Comparison of ENCODE assay signal across 1 cellular context in the genomic region with DNA sequence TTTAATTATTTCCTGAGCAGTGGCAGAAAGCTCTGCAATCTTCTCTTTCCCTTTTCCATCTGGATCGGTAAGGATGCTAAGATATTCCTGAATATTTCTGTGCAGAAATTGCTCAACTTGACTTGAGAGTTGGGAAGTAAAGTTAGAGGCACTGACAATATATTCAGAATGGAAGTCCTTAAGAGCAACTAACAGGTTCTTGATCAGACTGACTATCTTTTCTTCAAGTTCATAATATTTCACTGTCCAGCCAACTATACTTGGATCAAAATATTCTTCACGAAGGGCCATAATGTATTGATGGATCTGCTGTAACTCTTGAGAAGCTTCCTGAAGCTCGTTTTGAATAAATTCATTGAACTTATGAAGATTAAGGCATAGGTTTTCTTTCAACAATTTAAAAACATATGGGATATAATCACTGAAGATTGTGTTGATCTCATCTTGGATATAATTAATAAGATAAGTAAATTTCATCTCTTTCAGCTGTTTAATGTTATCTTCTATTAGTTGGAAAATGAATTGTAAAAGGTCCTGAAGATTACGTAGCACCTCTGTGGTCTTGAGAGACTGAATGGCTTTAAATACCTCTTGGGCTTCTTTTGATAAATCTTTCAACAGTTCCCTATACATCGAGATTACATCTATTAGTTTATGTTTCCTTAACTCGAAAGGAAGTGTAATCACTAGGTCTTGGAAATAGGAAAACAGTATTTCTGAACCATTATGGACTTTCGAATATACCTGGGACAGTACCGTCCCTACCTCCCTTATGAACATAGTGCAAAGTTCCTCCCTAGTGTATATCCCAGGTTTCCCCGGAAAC.
TF ChIP-seq lines count a peak whose summit lies in the region.

No MANE protein-coding gene starts in this region.

TF ChIP-seq in HepG2, 621 proteins besides CTCF, POLR2A, EP300 and RAD21 (continued from another document and continues in another):
- TF ChIP-seq, protein P1, sequence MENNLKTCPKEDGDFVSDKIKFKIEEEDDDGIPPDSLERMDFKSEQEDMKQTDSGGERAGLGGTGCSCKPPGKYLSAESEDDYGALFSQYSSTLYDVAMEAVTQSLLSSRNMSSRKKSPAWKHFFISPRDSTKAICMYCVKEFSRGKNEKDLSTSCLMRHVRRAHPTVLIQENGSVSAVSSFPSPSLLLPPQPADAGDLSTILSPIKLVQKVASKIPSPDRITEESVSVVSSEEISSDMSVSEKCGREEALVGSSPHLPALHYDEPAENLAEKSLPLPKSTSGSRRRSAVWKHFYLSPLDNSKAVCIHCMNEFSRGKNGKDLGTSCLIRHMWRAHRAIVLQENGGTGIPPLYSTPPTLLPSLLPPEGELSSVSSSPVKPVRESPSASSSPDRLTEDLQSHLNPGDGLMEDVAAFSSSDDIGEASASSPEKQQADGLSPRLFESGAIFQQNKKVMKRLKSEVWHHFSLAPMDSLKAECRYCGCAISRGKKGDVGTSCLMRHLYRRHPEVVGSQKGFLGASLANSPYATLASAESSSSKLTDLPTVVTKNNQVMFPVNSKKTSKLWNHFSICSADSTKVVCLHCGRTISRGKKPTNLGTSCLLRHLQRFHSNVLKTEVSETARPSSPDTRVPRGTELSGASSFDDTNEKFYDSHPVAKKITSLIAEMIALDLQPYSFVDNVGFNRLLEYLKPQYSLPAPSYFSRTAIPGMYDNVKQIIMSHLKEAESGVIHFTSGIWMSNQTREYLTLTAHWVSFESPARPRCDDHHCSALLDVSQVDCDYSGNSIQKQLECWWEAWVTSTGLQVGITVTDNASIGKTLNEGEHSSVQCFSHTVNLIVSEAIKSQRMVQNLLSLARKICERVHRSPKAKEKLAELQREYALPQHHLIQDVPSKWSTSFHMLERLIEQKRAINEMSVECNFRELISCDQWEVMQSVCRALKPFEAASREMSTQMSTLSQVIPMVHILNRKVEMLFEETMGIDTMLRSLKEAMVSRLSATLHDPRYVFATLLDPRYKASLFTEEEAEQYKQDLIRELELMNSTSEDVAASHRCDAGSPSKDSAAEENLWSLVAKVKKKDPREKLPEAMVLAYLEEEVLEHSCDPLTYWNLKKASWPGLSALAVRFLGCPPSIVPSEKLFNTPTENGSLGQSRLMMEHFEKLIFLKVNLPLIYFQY (CRISPR knock-in tag; IDR thresholded peaks at IDR 0.05; ENCODE audit: borderline replicate concordance): no peak
- TF ChIP-seq ZNF335 (CRISPR knock-in tag; IDR thresholded peaks at IDR 0.05) (no peak), ATF1 (CRISPR knock-in tag; IDR thresholded peaks at IDR 0.05) (0 out of 2 replicates have a peak, but pooled peaks have one; percentile 18), U2AF1 (optimal IDR thresholded peaks at IDR 0.05; ENCODE audit: low read depth, low read length) (no peak), FOXJ3 (CRISPR knock-in tag; IDR thresholded peaks at IDR 0.05; ENCODE audit: borderline replicate concordance) (0 out of 2 replicates have a peak, but pooled peaks have one; percentile 21), SCMH1 (CRISPR knock-in tag; IDR thresholded peaks at IDR 0.05; ENCODE audit: borderline replicate concordance) (no peak), ZNF577 (CRISPR knock-in tag; IDR thresholded peaks at IDR 0.05; ENCODE audit: borderline replicate concordance, low read depth) (no peak), SRY (CRISPR knock-in tag; IDR thresholded peaks at IDR 0.05) (no peak), ZNF788 (CRISPR knock-in tag; IDR thresholded peaks at IDR 0.05; ENCODE audit: borderline replicate concordance) (no peak), ZNF33A (CRISPR knock-in tag; IDR thresholded peaks at IDR 0.05; ENCODE audit: borderline replicate concordance) (no peak), ZNF205 (CRISPR knock-in tag; IDR thresholded peaks at IDR 0.05) (no peak), TBX2 (CRISPR knock-in tag; IDR thresholded peaks at IDR 0.05; ENCODE audit: borderline replicate concordance) (no peak), ZNF619 (CRISPR knock-in tag; IDR thresholded peaks at IDR 0.05) (no peak), MATR3 (CRISPR knock-in tag; IDR thresholded peaks at IDR 0.05) (no peak), ZNF878 (CRISPR knock-in tag; IDR thresholded peaks at IDR 0.05) (0 out of 2 replicates have a peak, but pooled peaks have one; percentile 27), ZNF792 (CRISPR knock-in tag; IDR thresholded peaks at IDR 0.05) (no peak), ZSCAN22 (CRISPR knock-in tag; IDR thresholded peaks at IDR 0.05) (no peak), ZNF678 (CRISPR knock-in tag; IDR thresholded peaks at IDR 0.05) (no peak), ZNF441 (CRISPR knock-in tag; IDR thresholded peaks at IDR 0.05; ENCODE audit: borderline replicate concordance) (no peak)
- TF ChIP-seq, protein P2, sequence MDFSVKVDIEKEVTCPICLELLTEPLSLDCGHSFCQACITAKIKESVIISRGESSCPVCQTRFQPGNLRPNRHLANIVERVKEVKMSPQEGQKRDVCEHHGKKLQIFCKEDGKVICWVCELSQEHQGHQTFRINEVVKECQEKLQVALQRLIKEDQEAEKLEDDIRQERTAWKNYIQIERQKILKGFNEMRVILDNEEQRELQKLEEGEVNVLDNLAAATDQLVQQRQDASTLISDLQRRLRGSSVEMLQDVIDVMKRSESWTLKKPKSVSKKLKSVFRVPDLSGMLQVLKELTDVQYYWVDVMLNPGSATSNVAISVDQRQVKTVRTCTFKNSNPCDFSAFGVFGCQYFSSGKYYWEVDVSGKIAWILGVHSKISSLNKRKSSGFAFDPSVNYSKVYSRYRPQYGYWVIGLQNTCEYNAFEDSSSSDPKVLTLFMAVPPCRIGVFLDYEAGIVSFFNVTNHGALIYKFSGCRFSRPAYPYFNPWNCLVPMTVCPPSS (IDR thresholded peaks at IDR 0.05): no peak
- TF ChIP-seq, protein P3, sequence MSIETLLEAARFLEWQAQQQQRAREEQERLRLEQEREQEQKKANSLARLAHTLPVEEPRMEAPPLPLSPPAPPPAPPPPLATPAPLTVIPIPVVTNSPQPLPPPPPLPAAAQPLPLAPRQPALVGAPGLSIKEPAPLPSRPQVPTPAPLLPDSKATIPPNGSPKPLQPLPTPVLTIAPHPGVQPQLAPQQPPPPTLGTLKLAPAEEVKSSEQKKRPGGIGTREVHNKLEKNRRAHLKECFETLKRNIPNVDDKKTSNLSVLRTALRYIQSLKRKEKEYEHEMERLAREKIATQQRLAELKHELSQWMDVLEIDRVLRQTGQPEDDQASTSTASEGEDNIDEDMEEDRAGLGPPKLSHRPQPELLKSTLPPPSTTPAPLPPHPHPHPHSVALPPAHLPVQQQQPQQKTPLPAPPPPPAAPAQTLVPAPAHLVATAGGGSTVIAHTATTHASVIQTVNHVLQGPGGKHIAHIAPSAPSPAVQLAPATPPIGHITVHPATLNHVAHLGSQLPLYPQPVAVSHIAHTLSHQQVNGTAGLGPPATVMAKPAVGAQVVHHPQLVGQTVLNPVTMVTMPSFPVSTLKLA (IDR thresholded peaks at IDR 0.05): no peak
- TF ChIP-seq, protein P4, sequence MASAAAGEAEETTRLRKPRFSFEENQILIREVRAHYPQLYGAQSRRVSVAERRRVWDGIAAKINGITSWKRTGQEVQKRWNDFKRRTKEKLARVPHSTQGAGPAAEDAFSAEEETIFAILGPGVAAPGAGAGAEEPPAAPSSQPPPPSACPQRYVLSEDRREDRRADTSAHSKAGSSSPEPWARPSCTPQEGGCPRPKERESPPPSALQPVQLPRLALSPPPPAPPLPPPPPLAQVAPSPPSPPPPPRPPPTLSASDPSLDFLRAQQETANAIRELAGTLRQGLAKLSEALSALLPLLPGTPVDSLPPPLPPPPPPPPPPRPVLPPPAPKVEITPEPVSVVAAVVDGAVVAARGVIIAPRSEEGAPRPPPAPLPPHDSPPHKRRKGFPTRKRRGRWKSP (CRISPR knock-in tag; IDR thresholded peaks at IDR 0.05): no peak; the same call in 1 of the 2 replicates
- TF ChIP-seq, protein P5, sequence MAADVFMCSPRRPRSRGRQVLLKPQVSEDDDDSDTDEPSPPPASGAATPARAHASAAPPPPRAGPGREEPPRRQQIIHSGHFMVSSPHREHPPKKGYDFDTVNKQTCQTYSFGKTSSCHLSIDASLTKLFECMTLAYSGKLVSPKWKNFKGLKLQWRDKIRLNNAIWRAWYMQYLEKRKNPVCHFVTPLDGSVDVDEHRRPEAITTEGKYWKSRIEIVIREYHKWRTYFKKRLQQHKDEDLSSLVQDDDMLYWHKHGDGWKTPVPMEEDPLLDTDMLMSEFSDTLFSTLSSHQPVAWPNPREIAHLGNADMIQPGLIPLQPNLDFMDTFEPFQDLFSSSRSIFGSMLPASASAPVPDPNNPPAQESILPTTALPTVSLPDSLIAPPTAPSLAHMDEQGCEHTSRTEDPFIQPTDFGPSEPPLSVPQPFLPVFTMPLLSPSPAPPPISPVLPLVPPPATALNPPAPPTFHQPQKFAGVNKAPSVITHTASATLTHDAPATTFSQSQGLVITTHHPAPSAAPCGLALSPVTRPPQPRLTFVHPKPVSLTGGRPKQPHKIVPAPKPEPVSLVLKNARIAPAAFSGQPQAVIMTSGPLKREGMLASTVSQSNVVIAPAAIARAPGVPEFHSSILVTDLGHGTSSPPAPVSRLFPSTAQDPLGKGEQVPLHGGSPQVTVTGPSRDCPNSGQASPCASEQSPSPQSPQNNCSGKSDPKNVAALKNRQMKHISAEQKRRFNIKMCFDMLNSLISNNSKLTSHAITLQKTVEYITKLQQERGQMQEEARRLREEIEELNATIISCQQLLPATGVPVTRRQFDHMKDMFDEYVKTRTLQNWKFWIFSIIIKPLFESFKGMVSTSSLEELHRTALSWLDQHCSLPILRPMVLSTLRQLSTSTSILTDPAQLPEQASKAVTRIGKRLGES (CRISPR knock-in tag; IDR thresholded peaks at IDR 0.05; ENCODE audit: borderline replicate concordance): no peak
- TF ChIP-seq, protein P6, sequence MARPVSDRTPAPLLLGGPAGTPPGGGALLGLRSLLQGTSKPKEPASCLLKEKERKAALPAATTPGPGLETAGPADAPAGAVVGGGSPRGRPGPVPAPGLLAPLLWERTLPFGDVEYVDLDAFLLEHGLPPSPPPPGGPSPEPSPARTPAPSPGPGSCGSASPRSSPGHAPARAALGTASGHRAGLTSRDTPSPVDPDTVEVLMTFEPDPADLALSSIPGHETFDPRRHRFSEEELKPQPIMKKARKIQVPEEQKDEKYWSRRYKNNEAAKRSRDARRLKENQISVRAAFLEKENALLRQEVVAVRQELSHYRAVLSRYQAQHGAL (CRISPR knock-in tag; IDR thresholded peaks at IDR 0.05; ENCODE audit: not compliant biosample characterization): no peak
- TF ChIP-seq, protein P7, sequence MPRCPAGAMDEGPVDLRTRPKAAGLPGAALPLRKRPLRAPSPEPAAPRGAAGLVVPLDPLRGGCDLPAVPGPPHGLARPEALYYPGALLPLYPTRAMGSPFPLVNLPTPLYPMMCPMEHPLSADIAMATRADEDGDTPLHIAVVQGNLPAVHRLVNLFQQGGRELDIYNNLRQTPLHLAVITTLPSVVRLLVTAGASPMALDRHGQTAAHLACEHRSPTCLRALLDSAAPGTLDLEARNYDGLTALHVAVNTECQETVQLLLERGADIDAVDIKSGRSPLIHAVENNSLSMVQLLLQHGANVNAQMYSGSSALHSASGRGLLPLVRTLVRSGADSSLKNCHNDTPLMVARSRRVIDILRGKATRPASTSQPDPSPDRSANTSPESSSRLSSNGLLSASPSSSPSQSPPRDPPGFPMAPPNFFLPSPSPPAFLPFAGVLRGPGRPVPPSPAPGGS (CRISPR knock-in tag; IDR thresholded peaks at IDR 0.05): no peak
- TF ChIP-seq, protein P8, sequence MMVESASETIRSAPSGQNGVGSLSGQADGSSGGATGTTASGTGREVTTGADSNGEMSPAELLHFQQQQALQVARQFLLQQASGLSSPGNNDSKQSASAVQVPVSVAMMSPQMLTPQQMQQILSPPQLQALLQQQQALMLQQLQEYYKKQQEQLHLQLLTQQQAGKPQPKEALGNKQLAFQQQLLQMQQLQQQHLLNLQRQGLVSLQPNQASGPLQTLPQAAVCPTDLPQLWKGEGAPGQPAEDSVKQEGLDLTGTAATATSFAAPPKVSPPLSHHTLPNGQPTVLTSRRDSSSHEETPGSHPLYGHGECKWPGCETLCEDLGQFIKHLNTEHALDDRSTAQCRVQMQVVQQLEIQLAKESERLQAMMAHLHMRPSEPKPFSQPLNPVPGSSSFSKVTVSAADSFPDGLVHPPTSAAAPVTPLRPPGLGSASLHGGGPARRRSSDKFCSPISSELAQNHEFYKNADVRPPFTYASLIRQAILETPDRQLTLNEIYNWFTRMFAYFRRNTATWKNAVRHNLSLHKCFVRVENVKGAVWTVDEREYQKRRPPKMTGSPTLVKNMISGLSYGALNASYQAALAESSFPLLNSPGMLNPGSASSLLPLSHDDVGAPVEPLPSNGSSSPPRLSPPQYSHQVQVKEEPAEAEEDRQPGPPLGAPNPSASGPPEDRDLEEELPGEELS (CRISPR knock-in tag; IDR thresholded peaks at IDR 0.05): no peak
- TF ChIP-seq, protein P9, sequence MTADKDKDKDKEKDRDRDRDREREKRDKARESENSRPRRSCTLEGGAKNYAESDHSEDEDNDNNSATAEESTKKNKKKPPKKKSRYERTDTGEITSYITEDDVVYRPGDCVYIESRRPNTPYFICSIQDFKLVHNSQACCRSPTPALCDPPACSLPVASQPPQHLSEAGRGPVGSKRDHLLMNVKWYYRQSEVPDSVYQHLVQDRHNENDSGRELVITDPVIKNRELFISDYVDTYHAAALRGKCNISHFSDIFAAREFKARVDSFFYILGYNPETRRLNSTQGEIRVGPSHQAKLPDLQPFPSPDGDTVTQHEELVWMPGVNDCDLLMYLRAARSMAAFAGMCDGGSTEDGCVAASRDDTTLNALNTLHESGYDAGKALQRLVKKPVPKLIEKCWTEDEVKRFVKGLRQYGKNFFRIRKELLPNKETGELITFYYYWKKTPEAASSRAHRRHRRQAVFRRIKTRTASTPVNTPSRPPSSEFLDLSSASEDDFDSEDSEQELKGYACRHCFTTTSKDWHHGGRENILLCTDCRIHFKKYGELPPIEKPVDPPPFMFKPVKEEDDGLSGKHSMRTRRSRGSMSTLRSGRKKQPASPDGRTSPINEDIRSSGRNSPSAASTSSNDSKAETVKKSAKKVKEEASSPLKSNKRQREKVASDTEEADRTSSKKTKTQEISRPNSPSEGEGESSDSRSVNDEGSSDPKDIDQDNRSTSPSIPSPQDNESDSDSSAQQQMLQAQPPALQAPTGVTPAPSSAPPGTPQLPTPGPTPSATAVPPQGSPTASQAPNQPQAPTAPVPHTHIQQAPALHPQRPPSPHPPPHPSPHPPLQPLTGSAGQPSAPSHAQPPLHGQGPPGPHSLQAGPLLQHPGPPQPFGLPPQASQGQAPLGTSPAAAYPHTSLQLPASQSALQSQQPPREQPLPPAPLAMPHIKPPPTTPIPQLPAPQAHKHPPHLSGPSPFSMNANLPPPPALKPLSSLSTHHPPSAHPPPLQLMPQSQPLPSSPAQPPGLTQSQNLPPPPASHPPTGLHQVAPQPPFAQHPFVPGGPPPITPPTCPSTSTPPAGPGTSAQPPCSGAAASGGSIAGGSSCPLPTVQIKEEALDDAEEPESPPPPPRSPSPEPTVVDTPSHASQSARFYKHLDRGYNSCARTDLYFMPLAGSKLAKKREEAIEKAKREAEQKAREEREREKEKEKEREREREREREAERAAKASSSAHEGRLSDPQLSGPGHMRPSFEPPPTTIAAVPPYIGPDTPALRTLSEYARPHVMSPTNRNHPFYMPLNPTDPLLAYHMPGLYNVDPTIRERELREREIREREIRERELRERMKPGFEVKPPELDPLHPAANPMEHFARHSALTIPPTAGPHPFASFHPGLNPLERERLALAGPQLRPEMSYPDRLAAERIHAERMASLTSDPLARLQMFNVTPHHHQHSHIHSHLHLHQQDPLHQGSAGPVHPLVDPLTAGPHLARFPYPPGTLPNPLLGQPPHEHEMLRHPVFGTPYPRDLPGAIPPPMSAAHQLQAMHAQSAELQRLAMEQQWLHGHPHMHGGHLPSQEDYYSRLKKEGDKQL (CRISPR knock-in tag; IDR thresholded peaks at IDR 0.05; ENCODE audit: low read depth): no peak
